In the genomic region with DNA sequence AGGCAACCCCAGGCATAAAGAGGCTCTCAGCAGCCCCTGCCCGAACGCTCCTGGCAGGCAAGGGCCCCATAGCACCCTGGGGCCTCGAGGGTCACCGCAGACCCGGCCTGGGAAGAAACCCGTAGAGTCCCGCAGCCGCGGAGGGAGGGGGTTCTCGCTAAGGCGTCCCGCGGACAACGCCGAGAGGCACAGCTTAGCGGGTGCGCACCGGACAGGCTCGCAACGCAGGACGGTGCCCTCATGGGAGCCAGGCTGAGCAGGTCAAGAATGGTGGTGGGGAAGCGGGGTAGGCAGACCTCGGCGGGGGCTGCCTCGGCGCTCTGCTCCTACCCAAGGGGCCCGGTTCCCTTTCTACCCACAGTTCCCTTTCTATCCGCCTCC, we compare ENCODE assay signal across 21 cellular contexts. TPM values are rescaled to one million over a fixed set of nuclear protein-coding genes. Genes with fewer than 3 reads are reported as not detected.
DNase-seq lines count a peak whose midpoint lies in the region; ATAC-seq and TF ChIP-seq lines count a peak whose summit lies in the region.
"Had no signal": no experiment of that assay in that cellular context is flagged by ENCODE, and none has a peak within 500 bp of the region (broad histone marks: within the 10 kb centered on the region; RNA-seq: fewer than 3 reads in every experiment).

No MANE protein-coding gene starts in this region.

- H3K27ac Mint-ChIP-seq in chondrocyte (ENCODE audit: unreplicated experiment) = no peak overlapping the region
- H3K27ac Mint-ChIP-seq in type B pancreatic cell = no peak overlapping the region
- H3K27ac Mint-ChIP-seq: activated naive CD8-positive, alpha-beta T cell; T-cell had no signal

- intact Hi-C loops in lower lobe of right lung (cut with DNase I) = no loop called here

- H3K4me1 ChIP-seq in HUES6 (ENCODE audit: control insufficient read depth, insufficient read depth, low read length) = peaks cover 42% of the 10 kb centered on the region
- H3K4me1 ChIP-seq in lower lobe of right lung = peaks cover 18% of the 10 kb centered on the region

- peak; percentile 88 for DNase-seq in chondrocyte (ENCODE audit: low spot score)
- peak; percentile 43 for DNase-seq in lower lobe of right lung
- DNase-seq in type B pancreatic cell (ENCODE audit: extremely low spot score, unreplicated experiment) = no peak
- DNase-seq in NCI-H2196 (lab: John Stamatoyannopoulos, UW; ENCODE audit: unreplicated experiment) = no peak
- no peak for DNase-seq in NCI-H1417 treated with DMSO at 0.1 percent for 48 hours (lab: John Stamatoyannopoulos, UW)
- DNase-seq: activated CD4-positive, CD25-positive, alpha-beta regulatory T cell; brain microvascular endothelial cell; Calu3; gastrocnemius medialis; NCI-H146; NCI-H345; Right ventricle myocardium superior; stimulated activated CD4-positive, alpha-beta T cell treated with anti-CD3 and anti-CD28 coated beads, Interleukin-1b, Interleukin-23, amount 100 ng/mL, for 48 hours; T-cell had no signal

- H3K9ac ChIP-seq in HUES6 (ENCODE audit: low read length) = no peak overlapping the region

- H3K36me3 Mint-ChIP-seq in chondrocyte (ENCODE audit: low read depth) (peaks cover 16% of the 10 kb centered on the region), type B pancreatic cell (no peaks in the 10 kb centered on the region)
- H3K36me3 Mint-ChIP-seq: T-cell had no signal

- ATAC-seq in lower lobe of right lung = no peak
- ATAC-seq in GM21825 (IDR thresholded peaks at IDR 0.05; ENCODE audit: unreplicated experiment) = no peak
- ATAC-seq: gastrocnemius medialis, pancreas, T-cell had no signal

- H3K9me3 ChIP-seq in HUES6 (ENCODE audit: control insufficient read depth, insufficient read depth, low read depth, low read length) (no peaks in the 10 kb centered on the region), lower lobe of right lung (no peaks in the 10 kb centered on the region)
- H3K9me3 ChIP-seq: gastrocnemius medialis, pancreas had no signal

- peaks cover 3% of the 10 kb centered on the region for H3K4me1 Mint-ChIP-seq in chondrocyte (ENCODE audit: low read depth)
- H3K4me1 Mint-ChIP-seq in type B pancreatic cell (ENCODE audit: unreplicated experiment) = peaks cover 5% of the 10 kb centered on the region

- H3K9me3 Mint-ChIP-seq in chondrocyte (ENCODE audit: low read depth) (no peaks in the 10 kb centered on the region), type B pancreatic cell (no peaks in the 10 kb centered on the region)
- H3K9me3 Mint-ChIP-seq: T-cell had no signal

- H3K27me3 ChIP-seq in HUES6 (ENCODE audit: control insufficient read depth, insufficient read depth, low read length) (peaks cover 86% of the 10 kb centered on the region), lower lobe of right lung (ENCODE audit: low read depth) (peaks cover 71% of the 10 kb centered on the region)

- H3K4me3 Mint-ChIP-seq in chondrocyte (ENCODE audit: unreplicated experiment) (no peak overlapping the region), type B pancreatic cell (peak overlapping the region; percentile 39)
- H3K4me3 Mint-ChIP-seq: activated naive CD8-positive, alpha-beta T cell had no signal

- H3K36me3 ChIP-seq in HUES6 (ENCODE audit: control insufficient read depth, insufficient read depth, low read length) = no peaks in the 10 kb centered on the region
- no peaks in the 10 kb centered on the region for H3K36me3 ChIP-seq in lower lobe of right lung
- H3K36me3 ChIP-seq: brain microvascular endothelial cell, gastrocnemius medialis, pancreas had no signal

- H3K4me3 ChIP-seq in HUES6 (ENCODE audit: low read depth, low read length) (peak overlapping the region; percentile 49), lower lobe of right lung (no peak overlapping the region)
- H3K4me3 ChIP-seq: gastrocnemius medialis, pancreas had no signal

- no peak for TF ChIP-seq CTCF in chondrocyte (IDR thresholded peaks at IDR 0.05)
- no peak for TF ChIP-seq CTCF in lower lobe of right lung (IDR thresholded peaks at IDR 0.05)
- no peak for TF ChIP-seq CTCF in type B pancreatic cell (conservative IDR thresholded peaks at IDR 0.05)

- H3K27ac ChIP-seq in HUES6 (ENCODE audit: low read depth, low read length) (no peak overlapping the region), lower lobe of right lung (no peak overlapping the region)
- H3K27ac ChIP-seq: brain microvascular endothelial cell, coronary artery, gastrocnemius medialis, pancreas had no signal

- H3K27me3 Mint-ChIP-seq in chondrocyte (ENCODE audit: low read depth) = peaks cover 76% of the 10 kb centered on the region
- H3K27me3 Mint-ChIP-seq in type B pancreatic cell = peaks cover 84% of the 10 kb centered on the region

RNA-seq across cellular contexts. Expression of a gene that starts 6.7 kb away (rescaled TPM):
- total RNA-seq in chondrocyte (0.18 TPM in 1 of 3 replicates, not detected in the others), lower lobe of right lung (0.47 TPM), type B pancreatic cell (ENCODE audit: low replicate concordance) (6.3 and 13.4 TPM in 2 replicates)
- total RNA-seq: liver, Right ventricle myocardium superior had no signal

RNA-seq across cellular contexts. Expression of a gene that starts 59.6 kb away (rescaled TPM):
- total RNA-seq in chondrocyte = 0.17 to 0.64 TPM (median 0.39 TPM) in 3 replicates
- 0.68 TPM for total RNA-seq in lower lobe of right lung
- total RNA-seq in type B pancreatic cell (ENCODE audit: low replicate concordance) = 0.22 and 0.74 TPM in 2 replicates
- total RNA-seq: M059J had no signal

Comparison
In these comparisons a context has a peak if more than half of its experiments do, and no peak if none do; other contexts are left out.
1. DNase-seq: peak in chondrocyte (single experiment) and lower lobe of right lung (single experiment); none in type B pancreatic cell (single experiment), NCI-H2196 (single experiment) and NCI-H1417 treated with DMSO at 0.1 percent for 48 hours (single experiment).